Comparison of ENCODE assay signal across 12 cellular contexts in genomic region chr4:166839615-166840251, GRCh38.
DNase-seq lines count a peak whose midpoint lies in the region; ATAC-seq and TF ChIP-seq lines count a peak whose summit lies in the region.
"Had no signal": no experiment of that assay in that cellular context is flagged by ENCODE, and none has a peak within 500 bp of the region (broad histone marks: within the 10 kb centered on the region; RNA-seq: fewer than 3 reads in every experiment).

No MANE protein-coding gene starts in this region.

- H3K9me3 Mint-ChIP-seq in effector memory CD8-positive, alpha-beta T cell = peaks cover 5 to 7% of the 10 kb centered on the region in 2 donors
- peaks cover 0 to 53% (median 16%) of the 10 kb centered on the region in 9 donors for H3K9me3 Mint-ChIP-seq in naive thymus-derived CD8-positive, alpha-beta T cell

- H3K4me3 ChIP-seq in GM12865 (ENCODE audit: low read depth, low read length) = peak overlapping the region; percentile 10
- no peak overlapping the region for H3K4me3 ChIP-seq in hepatocyte
- no peak overlapping the region for H3K4me3 ChIP-seq in tibial nerve
- H3K4me3 ChIP-seq: skin epidermis had no signal

- peak; percentile 3 for TF ChIP-seq CTCF in GM12865 (IDR thresholded peaks at IDR 0.05; ENCODE audit: insufficient read depth, low read depth, low read length, missing control alignments)
- no peak for TF ChIP-seq CTCF in hepatocyte (IDR thresholded peaks at IDR 0.05; ENCODE audit: poor library complexity)
- no peak for TF ChIP-seq CTCF in tibial nerve (IDR thresholded peaks at IDR 0.05)

- H3K4me1 ChIP-seq in hepatocyte (ENCODE audit: insufficient read depth) (no peaks in the 10 kb centered on the region), tibial nerve (no peaks in the 10 kb centered on the region)

- no peaks in the 10 kb centered on the region for H3K36me3 Mint-ChIP-seq in effector memory CD8-positive, alpha-beta T cell (ENCODE audit: insufficient read depth)
- H3K36me3 Mint-ChIP-seq in naive thymus-derived CD8-positive, alpha-beta T cell = no peaks in the 10 kb centered on the region

- POLR2A ChIA-PET in naive thymus-derived CD8-positive, alpha-beta T cell (lab: Charles Lee) = no interaction called here

- TF ChIP-seq POLR2A in tibial nerve (IDR thresholded peaks at IDR 0.05) = no peak

- H3K36me3 ChIP-seq in hepatocyte (replicated peaks; ENCODE audit: insufficient read depth, low read depth) (no peaks in the 10 kb centered on the region), tibial nerve (no peaks in the 10 kb centered on the region)

- H3K27me3 Mint-ChIP-seq in effector memory CD8-positive, alpha-beta T cell = no peaks in the 10 kb centered on the region
- H3K27me3 Mint-ChIP-seq in naive thymus-derived CD8-positive, alpha-beta T cell = no peaks in the 10 kb centered on the region

- no peaks in the 10 kb centered on the region for H3K27me3 ChIP-seq in hepatocyte
- H3K27me3 ChIP-seq in tibial nerve = no peaks in the 10 kb centered on the region

- H4K20me1 ChIP-seq in hepatocyte (ENCODE audit: insufficient read depth, poor library complexity, severe bottlenecking) = no peaks in the 10 kb centered on the region

- no peak overlapping the region for H3K4me3 Mint-ChIP-seq in effector memory CD8-positive, alpha-beta T cell
- no peak overlapping the region for H3K4me3 Mint-ChIP-seq in naive thymus-derived CD8-positive, alpha-beta T cell
- H3K4me3 Mint-ChIP-seq: activated naive CD4-positive, alpha-beta T cell treated with anti-CD3 and anti-CD28 coated beads for 36 hours; natural killer cell had no signal

- no peaks in the 10 kb centered on the region for H3K9me2 ChIP-seq in hepatocyte (replicated peaks; ENCODE audit: insufficient read depth)

- no peak overlapping the region for H3K4me2 ChIP-seq in hepatocyte

- WGBS in hepatocyte (ENCODE audit: low lambda C conversion rate, missing lambda C conversion rate) = 88% methylated on average over 4 of the region's 4 CpGs
- WGBS in tibial nerve, 2 donors = 80 to 82% methylated on average over 4 of the region's 4 CpGs

- peak; percentile 84 for DNase-seq in GM12865 (ENCODE audit: low read depth)
- no peak for DNase-seq in hepatocyte (ENCODE audit: low spot score)
- DNase-seq in effector memory CD8-positive, alpha-beta T cell = no peak
- DNase-seq in tibial nerve (ENCODE audit: low spot score in 2 of 2) = no peak
- DNase-seq in naive thymus-derived CD8-positive, alpha-beta T cell = no peak
- DNase-seq: activated naive CD4-positive, alpha-beta T cell treated with anti-CD3 and anti-CD28 coated beads for 36 hours; natural killer cell; NCI-H774 had no signal

- H3K27ac Mint-ChIP-seq in effector memory CD8-positive, alpha-beta T cell = no peak overlapping the region
- no peak overlapping the region for H3K27ac Mint-ChIP-seq in naive thymus-derived CD8-positive, alpha-beta T cell
- H3K27ac Mint-ChIP-seq: activated naive CD4-positive, alpha-beta T cell treated with anti-CD3 and anti-CD28 coated beads for 36 hours; natural killer cell had no signal

- H3K79me2 ChIP-seq in hepatocyte = no peaks in the 10 kb centered on the region

- no peak overlapping the region for H2AFZ ChIP-seq in hepatocyte

- H3K4me1 Mint-ChIP-seq in effector memory CD8-positive, alpha-beta T cell (ENCODE audit: low read depth in 2 of 2) = no peaks in the 10 kb centered on the region
- no peaks in the 10 kb centered on the region for H3K4me1 Mint-ChIP-seq in naive thymus-derived CD8-positive, alpha-beta T cell
- H3K4me1 Mint-ChIP-seq: natural killer cell had no signal

- H3K9me3 ChIP-seq in hepatocyte (ENCODE audit: low read depth) = no peaks in the 10 kb centered on the region
- H3K9me3 ChIP-seq in tibial nerve = peaks cover 0 to 29% (median 0%) of the 10 kb centered on the region in 4 donors

- no peak for TF ChIP-seq EP300 in tibial nerve (IDR thresholded peaks at IDR 0.05)

- ATAC-seq in GM19351 (IDR thresholded peaks at IDR 0.05; ENCODE audit: unreplicated experiment) = peak; percentile 76
- ATAC-seq in HG02623 (IDR thresholded peaks at IDR 0.05; ENCODE audit: unreplicated experiment) = peak; percentile 84
- ATAC-seq in HG03342 (IDR thresholded peaks at IDR 0.05; ENCODE audit: unreplicated experiment) = peak; percentile 81
- no peak for ATAC-seq in effector memory CD8-positive, alpha-beta T cell (replicated peaks)
- no peak for ATAC-seq in naive thymus-derived CD8-positive, alpha-beta T cell
- ATAC-seq: natural killer cell had no signal

- H3K27ac ChIP-seq in hepatocyte (no peak overlapping the region), tibial nerve (no peak overlapping the region)
- H3K27ac ChIP-seq: skin epidermis had no signal

Comparison
In these comparisons a context has a peak if more than half of its experiments do, and no peak if none do; other contexts are left out.
1. ATAC-seq: peak in GM19351 (single experiment), HG02623 (single experiment) and HG03342 (single experiment); none in effector memory CD8-positive, alpha-beta T cell (single experiment) and naive thymus-derived CD8-positive, alpha-beta T cell (0 of 2).